Comparison of ENCODE assay signal across 26 cellular contexts in the genomic region with DNA sequence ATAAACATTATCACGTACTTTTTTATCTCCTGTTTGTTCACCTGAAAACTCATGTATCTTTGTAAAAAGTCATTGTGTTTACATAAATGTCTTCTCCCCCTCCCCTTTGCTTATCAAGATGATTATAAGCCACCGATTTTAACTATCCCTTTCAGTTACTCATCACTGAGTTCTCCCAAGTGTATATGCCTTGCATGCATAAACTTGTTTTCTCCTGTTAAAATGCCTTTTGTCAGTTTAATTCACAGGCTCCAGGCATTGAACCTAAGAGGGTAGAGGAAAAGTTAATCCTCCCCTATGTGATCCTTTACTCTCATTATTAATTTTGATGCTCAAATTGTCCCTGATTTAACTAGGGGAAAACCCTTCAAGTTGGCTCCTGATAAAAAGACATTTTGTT.
"Had no signal": no experiment of that assay in that cellular context is flagged by ENCODE, and none has a peak within 500 bp of the region (broad histone marks: within the 10 kb centered on the region; RNA-seq: fewer than 3 reads in every experiment).

No MANE protein-coding gene starts in this region.

- H3K27ac ChIP-seq: ascending aorta, body of pancreas, SK-N-MC had no signal

- H3K27me3 Mint-ChIP-seq: activated CD4-positive, alpha-beta memory T cell treated with anti-CD3 and anti-CD28 coated beads for 36 hours; activated CD4-positive, alpha-beta T cell treated with anti-CD3 and anti-CD28 coated beads, Interleukin-2, amount 10 ng/mL, durations not matched to agents 7 days and 5 days had no signal

- H3K4me1 ChIP-seq: ascending aorta, body of pancreas had no signal

- FAIRE-seq: K562, TTC549 had no signal

- H3K4me1 Mint-ChIP-seq: central memory CD8-positive, alpha-beta T cell; T-cell had no signal

- ATAC-seq: activated naive CD4-positive, alpha-beta T cell treated with anti-CD3 and anti-CD28 coated beads, Interleukin-2, amount 50 U/mL, for 72 hours; activated naive CD8-positive, alpha-beta T cell treated with anti-CD3 and anti-CD28 coated beads, Interleukin-2, amount 50 U/mL, for 24 hours; activated T-cell treated with anti-CD3 and anti-CD28 coated beads, Interleukin-2, amount 50 U/mL, for 4 hours; body of pancreas; K562; Right ventricle myocardium inferior; T-cell had no signal

- H3K27ac Mint-ChIP-seq: activated B cell treated with CpG ODN at 0.5 μM for 24 hours; activated CD4-positive, alpha-beta memory T cell treated with anti-CD3 and anti-CD28 coated beads for 36 hours; activated CD4-positive, alpha-beta T cell treated with anti-CD3 and anti-CD28 coated beads, Interleukin-2, amount 10 ng/mL, durations not matched to agents 7 days and 5 days; activated naive CD4-positive, alpha-beta T cell treated with anti-CD3 and anti-CD28 coated beads, Interleukin-2, amount 50 U/mL, for 72 hours; activated naive CD8-positive, alpha-beta T cell treated with anti-CD3 and anti-CD28 coated beads, Interleukin-2, amount 50 U/mL, for 24 hours; T-cell had no signal

- H3K9me3 Mint-ChIP-seq: activated B cell treated with CpG ODN at 0.5 μM for 24 hours; activated CD4-positive, alpha-beta memory T cell treated with anti-CD3 and anti-CD28 coated beads for 36 hours; activated CD4-positive, alpha-beta T cell treated with anti-CD3 and anti-CD28 coated beads, Interleukin-2, amount 10 ng/mL, durations not matched to agents 7 days and 5 days; activated naive CD4-positive, alpha-beta T cell treated with anti-CD3 and anti-CD28 coated beads, Interleukin-2, amount 50 U/mL, for 72 hours; activated naive CD8-positive, alpha-beta T cell treated with anti-CD3 and anti-CD28 coated beads, Interleukin-2, amount 50 U/mL, for 24 hours; activated T-cell treated with anti-CD3 and anti-CD28 coated beads, Interleukin-2, amount 50 U/mL, for 4 hours; central memory CD8-positive, alpha-beta T cell; T-cell had no signal

- H3K9me3 ChIP-seq: ascending aorta, body of pancreas had no signal

- H3K27me3 ChIP-seq: ascending aorta, body of pancreas had no signal

- H3K36me3 ChIP-seq: ascending aorta had no signal

- H3K4me3 ChIP-seq: ascending aorta, body of pancreas, K562, SK-N-MC had no signal

- DNase-seq: activated B cell treated with CpG ODN at 0.5 μM for 24 hours; activated CD4-positive, alpha-beta memory T cell treated with anti-CD3 and anti-CD28 coated beads for 36 hours; activated CD4-positive, alpha-beta T cell treated with anti-CD3 and anti-CD28 coated beads for 1 hour; activated CD4-positive, alpha-beta T cell treated with anti-CD3 and anti-CD28 coated beads, Interleukin-2, amount 10 ng/mL, durations not matched to agents 7 days and 5 days; activated CD8-positive, alpha-beta memory T cell treated with anti-CD3 and anti-CD28 coated beads for 24 hours; activated effector memory CD4-positive, alpha-beta T cell treated with anti-CD3 and anti-CD28 coated beads, Interleukin-2, amount 50 U/mL, for 16 hours; activated naive CD4-positive, alpha-beta T cell treated with Interleukin-2 at 50 U/mL for 16 hours; activated naive CD8-positive, alpha-beta T cell treated with anti-CD3 and anti-CD28 coated beads, Interleukin-2, amount 50 U/mL, for 24 hours; activated T-cell treated with anti-CD3 and anti-CD28 coated beads, Interleukin-2, amount 50 U/mL, for 4 hours; amniotic stem cell; body of pancreas; Kasumi-1; NCI-H1092; NCI-H187; NCI-H2081; NCI-H510A treated with DMSO at 0.1 percent for 48 hours; T-cell; T-helper 2 cell; T1000 had no signal

- H3K4me3 Mint-ChIP-seq: activated B cell treated with CpG ODN at 0.5 μM for 24 hours; activated CD4-positive, alpha-beta memory T cell treated with anti-CD3 and anti-CD28 coated beads for 36 hours; activated CD4-positive, alpha-beta T cell treated with anti-CD3 and anti-CD28 coated beads, Interleukin-2, amount 10 ng/mL, durations not matched to agents 7 days and 5 days; activated naive CD8-positive, alpha-beta T cell treated with anti-CD3 and anti-CD28 coated beads, Interleukin-2, amount 50 U/mL, for 24 hours; activated T-cell treated with anti-CD3 and anti-CD28 coated beads, Interleukin-2, amount 50 U/mL, for 4 hours; central memory CD8-positive, alpha-beta T cell; T-cell had no signal
